In genomic region chr10:70586348-70586930, GRCh38 we compare ENCODE assay signal across 1 cellular context.
TF ChIP-seq lines count a peak whose summit lies in the region.

No MANE protein-coding gene starts in this region.

TF ChIP-seq in H1, 55 proteins besides CTCF, POLR2A, EP300 and RAD21 (continued from another document):
- TF ChIP-seq CHD7 (IDR thresholded peaks at IDR 0.05; ENCODE audit: insufficient replicate concordance, low read length) = no peak
- TF ChIP-seq PHF8 (conservative IDR thresholded peaks at IDR 0.05; ENCODE audit: low read depth, low read length) = no peak
- no peak for TF ChIP-seq SIRT6 (IDR thresholded peaks at IDR 0.05; ENCODE audit: low read length)
- no peak for TF ChIP-seq RNF2 (IDR thresholded peaks at IDR 0.05; ENCODE audit: borderline replicate concordance, low read depth, low read length, missing control alignments, poor library complexity, severe bottlenecking)
